Comparison of ENCODE assay signal across 20 cellular contexts in genomic region chr1:25628741-25629421, GRCh38. TPM values are rescaled to one million over a fixed set of nuclear protein-coding genes. Genes with fewer than 3 reads are reported as not detected.
A peak's percentile ranks its signal among the peaks of the same experiment; 100 is the strongest.
DNase-seq lines count a peak whose midpoint lies in the region; ATAC-seq and TF ChIP-seq lines count a peak whose summit lies in the region.
"Had no signal": no experiment of that assay in that cellular context is flagged by ENCODE, and none has a peak within 500 bp of the region (broad histone marks: within the 10 kb centered on the region; RNA-seq: fewer than 3 reads in every experiment).

No MANE protein-coding gene starts in this region.

- H3K4me1 Mint-ChIP-seq in activated naive CD4-positive, alpha-beta T cell treated with anti-CD3 and anti-CD28 coated beads for 36 hours (ENCODE audit: low read depth) = peaks cover 69% of the 10 kb centered on the region
- H3K4me1 Mint-ChIP-seq in activated naive CD8-positive, alpha-beta T cell treated with anti-CD3 and anti-CD28 coated beads for 36 hours = peaks cover 60% of the 10 kb centered on the region
- H3K4me1 Mint-ChIP-seq in stimulated activated naive CD8-positive, alpha-beta T cell treated with anti-CD3 and anti-CD28 coated beads, Interleukin-15, amount 100 ng/mL, for 72 hours = peaks cover 85% of the 10 kb centered on the region

- H3K36me3 Mint-ChIP-seq in activated naive CD4-positive, alpha-beta T cell treated with anti-CD3 and anti-CD28 coated beads for 36 hours (ENCODE audit: low read depth) = no peaks in the 10 kb centered on the region
- H3K36me3 Mint-ChIP-seq in activated naive CD8-positive, alpha-beta T cell treated with anti-CD3 and anti-CD28 coated beads for 36 hours = peaks cover 31% of the 10 kb centered on the region

- peaks cover 76% of the 10 kb centered on the region for H3K4me1 ChIP-seq in KMS-11 (ENCODE audit: low read depth, poor library complexity, severe bottlenecking)
- H3K4me1 ChIP-seq: ascending aorta, pancreas had no signal

- intact Hi-C loops in activated naive CD4-positive, alpha-beta T cell treated with anti-CD3 and anti-CD28 coated beads for 36 hours (cut with micrococcal nuclease) = loop anchor here (1.0 kb wide), 3 partner anchors 10 to 47 kb away; no protein-coding TSS in a partner anchor

- H3K9me3 Mint-ChIP-seq in activated naive CD4-positive, alpha-beta T cell treated with anti-CD3 and anti-CD28 coated beads for 36 hours = peaks cover 5% of the 10 kb centered on the region
- peaks cover 5% of the 10 kb centered on the region for H3K9me3 Mint-ChIP-seq in activated naive CD8-positive, alpha-beta T cell treated with anti-CD3 and anti-CD28 coated beads for 36 hours
- peaks cover 0 to 11% of the 10 kb centered on the region in 2 donors for H3K9me3 Mint-ChIP-seq in stimulated activated naive CD8-positive, alpha-beta T cell treated with anti-CD3 and anti-CD28 coated beads, Interleukin-15, amount 100 ng/mL, for 72 hours

- CTCF ChIA-PET in activated naive CD4-positive, alpha-beta T cell treated with anti-CD3 and anti-CD28 coated beads for 36 hours (lab: Charles Lee) = no interaction called here

- no peak overlapping the region; the same call in 1 of the 2 replicates for H3K27ac ChIP-seq in KMS-11
- H3K27ac ChIP-seq: ascending aorta, pancreas, right atrium auricular region, thoracic aorta had no signal

- no peaks in the 10 kb centered on the region for H3K27me3 ChIP-seq in KMS-11 (ENCODE audit: insufficient read depth, low read depth)
- H3K27me3 ChIP-seq: ascending aorta, pancreas, right atrium auricular region had no signal

- H4K20me1 ChIP-seq in KMS-11 (ENCODE audit: insufficient read depth) = no peaks in the 10 kb centered on the region

- no peak for TF ChIP-seq CTCF in KMS-11 (conservative IDR thresholded peaks at IDR 0.05; ENCODE audit: low read depth, low read length)

- H3K4me3 ChIP-seq in KMS-11 (IDR thresholded peaks at IDR 0.05; ENCODE audit: insufficient read depth, low read depth, low read length) = no peak overlapping the region
- H3K4me3 ChIP-seq: ascending aorta, pancreas, right atrium auricular region, thoracic aorta had no signal

- no peak overlapping the region for H2AFZ ChIP-seq in KMS-11 (ENCODE audit: low read depth)

- ATAC-seq in stimulated activated naive CD8-positive, alpha-beta T cell treated with anti-CD3 and anti-CD28 coated beads, Interleukin-15, amount 100 ng/mL, for 72 hours = peak; percentile 48
- ATAC-seq: pancreas had no signal

- no peak overlapping the region for H3K9ac ChIP-seq in KMS-11

- no peaks in the 10 kb centered on the region for H3K27me3 Mint-ChIP-seq in activated naive CD4-positive, alpha-beta T cell treated with anti-CD3 and anti-CD28 coated beads for 36 hours (ENCODE audit: low read depth)
- H3K27me3 Mint-ChIP-seq in activated naive CD8-positive, alpha-beta T cell treated with anti-CD3 and anti-CD28 coated beads for 36 hours = no peaks in the 10 kb centered on the region
- H3K27me3 Mint-ChIP-seq in stimulated activated naive CD8-positive, alpha-beta T cell treated with anti-CD3 and anti-CD28 coated beads, Interleukin-15, amount 100 ng/mL, for 72 hours = no peaks in the 10 kb centered on the region

- no peak overlapping the region for H3K27ac Mint-ChIP-seq in activated naive CD4-positive, alpha-beta T cell treated with anti-CD3 and anti-CD28 coated beads for 36 hours
- H3K27ac Mint-ChIP-seq in activated naive CD8-positive, alpha-beta T cell treated with anti-CD3 and anti-CD28 coated beads for 36 hours = peak overlapping the region; percentile 70
- H3K27ac Mint-ChIP-seq in stimulated activated naive CD8-positive, alpha-beta T cell treated with anti-CD3 and anti-CD28 coated beads, Interleukin-15, amount 100 ng/mL, for 72 hours = no peak overlapping the region

- H3K36me3 ChIP-seq in KMS-11 (ENCODE audit: insufficient read depth) = no peaks in the 10 kb centered on the region
- H3K36me3 ChIP-seq: ascending aorta, pancreas, right atrium auricular region, thoracic aorta had no signal

- H3K4me2 ChIP-seq in KMS-11 = peak overlapping the region; percentile 44; the same call in 1 of the 2 replicates

- no peak for DNase-seq in activated naive CD4-positive, alpha-beta T cell treated with anti-CD3 and anti-CD28 coated beads for 36 hours
- no peak for DNase-seq in activated naive CD4-positive, alpha-beta T cell treated with anti-CD3 and anti-CD28 coated beads, Interleukin-2, amount 50 U/mL, for 16 hours
- no peak for DNase-seq in activated naive CD8-positive, alpha-beta T cell treated with anti-CD3 and anti-CD28 coated beads for 36 hours
- no peak for DNase-seq in stimulated activated naive CD8-positive, alpha-beta T cell treated with anti-CD3 and anti-CD28 coated beads, Interleukin-15, amount 100 ng/mL, for 72 hours
- DNase-seq in DMS114 treated with DMSO at 0.1 percent for 48 hours (lab: John Stamatoyannopoulos, UW; ENCODE audit: unreplicated experiment) (no peak), kidney glomerular epithelial cell (lab: John Stamatoyannopoulos, UW) (no peak)
- DNase-seq: activated CD4-positive, alpha-beta T cell treated with anti-CD3 and anti-CD28 coated beads for 1 hour; activated effector memory CD4-positive, alpha-beta T cell treated with anti-CD3 and anti-CD28 coated beads, Interleukin-2, amount 50 U/mL, for 16 hours; DMS153; NCI-H446; NK-92 treated with Interleukin-12 subunit alpha and Interleukin-12 subunit beta, amount 100 ng/mL, for 24 hours; pancreas; SHP77; stimulated activated CD4-positive, alpha-beta T cell treated with anti-CD3 and anti-CD28 coated beads, Interleukin-4, amount 100 ng/mL, for 1 hour; SW 1271 had no signal

- H3K4me3 Mint-ChIP-seq in activated naive CD4-positive, alpha-beta T cell treated with anti-CD3 and anti-CD28 coated beads for 36 hours = peak overlapping the region; percentile 20
- H3K4me3 Mint-ChIP-seq in activated naive CD8-positive, alpha-beta T cell treated with anti-CD3 and anti-CD28 coated beads for 36 hours = peak overlapping the region; percentile 19
- peak overlapping the region; percentile 39 to 56 for H3K4me3 Mint-ChIP-seq in stimulated activated naive CD8-positive, alpha-beta T cell treated with anti-CD3 and anti-CD28 coated beads, Interleukin-15, amount 100 ng/mL, for 72 hours
- H3K4me3 Mint-ChIP-seq: CD14-positive monocyte had no signal

- H3K79me2 ChIP-seq in KMS-11 (ENCODE audit: insufficient read depth, low read depth) = peaks cover 81% of the 10 kb centered on the region; the same call in 1 of the 2 replicates

RNA-seq across cellular contexts. Expression of gene MAN1C1, which starts 12.3 kb away (rescaled TPM):
- total RNA-seq in activated naive CD4-positive, alpha-beta T cell treated with anti-CD3 and anti-CD28 coated beads for 36 hours = 1 to 10 TPM; 4.9 to 6.3 TPM
- 1 to 10 TPM; 5.1 to 5.3 TPM for total RNA-seq in activated naive CD8-positive, alpha-beta T cell treated with anti-CD3 and anti-CD28 coated beads for 36 hours
